Comparison of ENCODE assay signal across 19 cellular contexts in genomic region chr13:19764237-19764636, GRCh38. TPM values are rescaled to one million over a fixed set of nuclear protein-coding genes. Genes with fewer than 3 reads are reported as not detected.
DNase-seq lines count a peak whose midpoint lies in the region; ATAC-seq and TF ChIP-seq lines count a peak whose summit lies in the region.
"Had no signal": no experiment of that assay in that cellular context is flagged by ENCODE, and none has a peak within 500 bp of the region (broad histone marks: within the 10 kb centered on the region; RNA-seq: fewer than 3 reads in every experiment).

No MANE protein-coding gene starts in this region.

- H3K4me3 ChIP-seq in Panc1 (ENCODE audit: low read depth in 2 of 2, low read length in 2 of 2) (no peak overlapping the region), SJCRH30 (no peak overlapping the region)
- H3K4me3 ChIP-seq: BLaER1, GM12878, MG63 had no signal

- H3K27me3 ChIP-seq in Panc1 (ENCODE audit: control insufficient read depth, insufficient read depth, low read length), result no peaks in the 10 kb centered on the region
- no peaks in the 10 kb centered on the region for H3K27me3 ChIP-seq in SJCRH30
- H3K27me3 ChIP-seq: BLaER1, MG63 had no signal

- H3K4me1 ChIP-seq in Panc1 (ENCODE audit: control insufficient read depth, insufficient read depth, low read length) (peaks cover 3% of the 10 kb centered on the region; the same call in 1 of the 2 replicates), SJCRH30 (no peaks in the 10 kb centered on the region)
- H3K4me1 ChIP-seq: BLaER1 had no signal

- H3K9me3 Mint-ChIP-seq in activated CD4-positive, alpha-beta T cell treated with anti-CD3 and anti-CD28 coated beads for 36 hours (ENCODE audit: low read depth), result no peaks in the 10 kb centered on the region
- H3K9me3 Mint-ChIP-seq in activated naive CD8-positive, alpha-beta T cell treated with anti-CD3 and anti-CD28 coated beads, Interleukin-2, amount 50 U/mL, for 24 hours, result no peaks in the 10 kb centered on the region
- H3K9me3 Mint-ChIP-seq in stimulated activated effector memory CD8-positive, alpha-beta T cell treated with anti-CD3 and anti-CD28 coated beads, Interleukin-12 subunit alpha, Interleukin-12 subunit beta, amount 100 ng/mL, for 72 hours, result no peaks in the 10 kb centered on the region

- H3K9me3 ChIP-seq in Panc1 (ENCODE audit: control insufficient read depth, insufficient read depth, low read depth, low read length) (no peaks in the 10 kb centered on the region), SJCRH30 (replicated peaks) (0 out of 2 replicates have a peak, but pooled peaks cover under 1% of the 10 kb centered on the region)
- H3K9me3 ChIP-seq: BLaER1, MG63 had no signal

- intact Hi-C loops in activated CD4-positive, alpha-beta T cell treated with anti-CD3 and anti-CD28 coated beads for 36 hours (cut with DNase I, micrococcal nuclease), result no loop called here
- intact Hi-C loops in Panc1 (cut with micrococcal nuclease; ENCODE audit: unreplicated experiment), result no loop called here

- CTCF ChIA-PET in activated CD4-positive, alpha-beta T cell treated with anti-CD3 and anti-CD28 coated beads for 36 hours (lab: Charles Lee), result interaction anchor here (0.5 kb wide), 1 partner anchor 19 kb away, joined by 3 read pairs; no protein-coding TSS in a partner anchor
- CTCF ChIA-PET in Panc1 (lab: Charles Lee), result no interaction called here

- POLR2A ChIA-PET in activated CD4-positive, alpha-beta T cell treated with anti-CD3 and anti-CD28 coated beads for 36 hours (lab: Charles Lee), result no interaction called here
- POLR2A ChIA-PET in Panc1 (lab: Charles Lee), result no interaction called here

- TSS peak; percentile 20 for BruUV-seq in Panc1 (replicated peaks; lab: Mats Ljungman, UMichigan)

- H3K4me3 Mint-ChIP-seq in activated CD4-positive, alpha-beta T cell treated with anti-CD3 and anti-CD28 coated beads for 36 hours, result no peak overlapping the region
- no peak overlapping the region for H3K4me3 Mint-ChIP-seq in activated naive CD8-positive, alpha-beta T cell treated with anti-CD3 and anti-CD28 coated beads, Interleukin-2, amount 50 U/mL, for 24 hours
- H3K4me3 Mint-ChIP-seq in stimulated activated effector memory CD8-positive, alpha-beta T cell treated with anti-CD3 and anti-CD28 coated beads, Interleukin-12 subunit alpha, Interleukin-12 subunit beta, amount 100 ng/mL, for 72 hours, result no peak overlapping the region

- no peak for DNase-seq in activated CD4-positive, alpha-beta T cell treated with anti-CD3 and anti-CD28 coated beads for 36 hours
- no peak for DNase-seq in activated CD4-positive, alpha-beta T cell treated with anti-CD3 and anti-CD28 coated beads, Interleukin-2, amount 50 U/mL, for 4 hours
- DNase-seq in Panc1 (ENCODE audit: low read depth, low spot score) (no peak), NCI-H128 (lab: John Stamatoyannopoulos, UW; ENCODE audit: unreplicated experiment) (no peak), SJCRH30 (no peak)
- no peak for DNase-seq in activated naive CD8-positive, alpha-beta T cell treated with anti-CD3 and anti-CD28 coated beads, Interleukin-2, amount 50 U/mL, for 24 hours
- DNase-seq in stimulated activated effector memory CD8-positive, alpha-beta T cell treated with anti-CD3 and anti-CD28 coated beads, Interleukin-12 subunit alpha, Interleukin-12 subunit beta, amount 100 ng/mL, for 72 hours (ENCODE audit: low spot score in 2 of 2), result no peak
- DNase-seq: GDM1; HCEC 1CT; IMR-90; Karpas-422; MG63; NCI-H1105; NCI-H187; NCI-H2171; NCI-H446; NK-92 treated with Interleukin-12 subunit alpha and Interleukin-12 subunit beta, amount 100 ng/mL, for 24 hours had no signal

- in situ Hi-C loops in Panc1 (cut with HindIII; ENCODE audit: low pct_unique_long_range_greater_than_20kb, low sequenced_read_pairs), result no loop called here

- H3K27ac Mint-ChIP-seq in activated CD4-positive, alpha-beta T cell treated with anti-CD3 and anti-CD28 coated beads for 36 hours, result no peak overlapping the region
- no peak overlapping the region for H3K27ac Mint-ChIP-seq in activated naive CD8-positive, alpha-beta T cell treated with anti-CD3 and anti-CD28 coated beads, Interleukin-2, amount 50 U/mL, for 24 hours
- H3K27ac Mint-ChIP-seq in stimulated activated effector memory CD8-positive, alpha-beta T cell treated with anti-CD3 and anti-CD28 coated beads, Interleukin-12 subunit alpha, Interleukin-12 subunit beta, amount 100 ng/mL, for 72 hours, result no peak overlapping the region

- no peaks in the 10 kb centered on the region for H3K27me3 Mint-ChIP-seq in activated CD4-positive, alpha-beta T cell treated with anti-CD3 and anti-CD28 coated beads for 36 hours
- H3K27me3 Mint-ChIP-seq in activated naive CD8-positive, alpha-beta T cell treated with anti-CD3 and anti-CD28 coated beads, Interleukin-2, amount 50 U/mL, for 24 hours, result no peaks in the 10 kb centered on the region

- peaks cover 60% of the 10 kb centered on the region for H3K36me3 Mint-ChIP-seq in activated CD4-positive, alpha-beta T cell treated with anti-CD3 and anti-CD28 coated beads for 36 hours (ENCODE audit: low read depth)
- H3K36me3 Mint-ChIP-seq in activated naive CD8-positive, alpha-beta T cell treated with anti-CD3 and anti-CD28 coated beads, Interleukin-2, amount 50 U/mL, for 24 hours (ENCODE audit: low read depth), result peaks cover 63% of the 10 kb centered on the region
- peaks cover 100% of the 10 kb centered on the region for H3K36me3 Mint-ChIP-seq in stimulated activated effector memory CD8-positive, alpha-beta T cell treated with anti-CD3 and anti-CD28 coated beads, Interleukin-12 subunit alpha, Interleukin-12 subunit beta, amount 100 ng/mL, for 72 hours

- TF ChIP-seq CTCF in Panc1 (IDR thresholded peaks at IDR 0.05), result no peak

- H3K27ac ChIP-seq in Panc1 (ENCODE audit: low read length) (no peak overlapping the region), SJCRH30 (no peak overlapping the region)
- H3K27ac ChIP-seq: BLaER1 had no signal

- H3K36me3 ChIP-seq in Panc1 (ENCODE audit: control insufficient read depth, insufficient read depth, low read length) (no peaks in the 10 kb centered on the region; the same call in 1 of the 2 replicates), SJCRH30 (peaks cover 69% of the 10 kb centered on the region)

- peaks cover 48% of the 10 kb centered on the region for H3K4me1 Mint-ChIP-seq in activated CD4-positive, alpha-beta T cell treated with anti-CD3 and anti-CD28 coated beads for 36 hours
- H3K4me1 Mint-ChIP-seq in activated naive CD8-positive, alpha-beta T cell treated with anti-CD3 and anti-CD28 coated beads, Interleukin-2, amount 50 U/mL, for 24 hours, result peaks cover 62% of the 10 kb centered on the region
- peaks cover 49% of the 10 kb centered on the region for H3K4me1 Mint-ChIP-seq in stimulated activated effector memory CD8-positive, alpha-beta T cell treated with anti-CD3 and anti-CD28 coated beads, Interleukin-12 subunit alpha, Interleukin-12 subunit beta, amount 100 ng/mL, for 72 hours

- peak; percentile 30 for ATAC-seq in activated CD4-positive, alpha-beta T cell treated with anti-CD3 and anti-CD28 coated beads for 36 hours
- ATAC-seq in Panc1, result no peak
- peak; percentile 31 for ATAC-seq in activated naive CD8-positive, alpha-beta T cell treated with anti-CD3 and anti-CD28 coated beads, Interleukin-2, amount 50 U/mL, for 24 hours
- ATAC-seq in stimulated activated effector memory CD8-positive, alpha-beta T cell treated with anti-CD3 and anti-CD28 coated beads, Interleukin-12 subunit alpha, Interleukin-12 subunit beta, amount 100 ng/mL, for 72 hours, result peak; percentile 40
- ATAC-seq: GM12878 had no signal

RNA-seq across cellular contexts. Expression of gene PSPC1, which starts 18.5 kb away (rescaled TPM):
- 10 to 100 TPM; 60.2 to 64.0 TPM for total RNA-seq in activated CD4-positive, alpha-beta T cell treated with anti-CD3 and anti-CD28 coated beads for 36 hours
- total RNA-seq in Panc1 (2021; ENCODE audit: unreplicated experiment), result 39.1 TPM
- polyA plus RNA-seq in Panc1 (2012; ENCODE audit: insufficient read length), result 20.8 TPM
- 82.5 and 85.2 TPM in 2 replicates for total RNA-seq in SJCRH30 (2014; rRNA removed; shearing (Covaris generic))
